1 cellular context compared by ENCODE assay signal in genomic region chr10:103668351-103669242, GRCh38.
TF ChIP-seq lines count a peak whose summit lies in the region.

No MANE protein-coding gene starts in this region.

TF ChIP-seq in K562, 482 proteins besides CTCF, POLR2A, EP300 and RAD21 (continued from another document and continues in another):
- peak; percentile 72 for TF ChIP-seq ZNF592 (IDR thresholded peaks at IDR 0.05)
- TF ChIP-seq FOSL1 (tag; conservative IDR thresholded peaks at IDR 0.05), result no peak
- TF ChIP-seq ASH1L (IDR thresholded peaks at IDR 0.05; ENCODE audit: borderline replicate concordance, low read depth, partially characterized antibody), result no peak
- no peak for TF ChIP-seq ZNF133 (CRISPR knock-in tag; IDR thresholded peaks at IDR 0.05)
- TF ChIP-seq ETS2 (tag; IDR thresholded peaks at IDR 0.05; ENCODE audit: borderline replicate concordance, poor library complexity, severe bottlenecking), result no peak
- TF ChIP-seq HDAC2 (IDR thresholded peaks at IDR 0.05), result 0 out of 2 replicates have a peak, but pooled peaks have one; percentile 46
- TF ChIP-seq JUNB (CRISPR knock-in tag; conservative IDR thresholded peaks at IDR 0.05), result no peak
- no peak for TF ChIP-seq HES1 (IDR thresholded peaks at IDR 0.05; ENCODE audit: low read depth)
- no peak for TF ChIP-seq NR1H2 (CRISPR knock-in tag; IDR thresholded peaks at IDR 0.05)
- no peak for TF ChIP-seq NELFE (IDR thresholded peaks at IDR 0.05; ENCODE audit: insufficient read depth, insufficient read length)
- TF ChIP-seq SIRT6 (IDR thresholded peaks at IDR 0.05; ENCODE audit: low read depth, low read length), result no peak
- TF ChIP-seq RAD51 (IDR thresholded peaks at IDR 0.05; ENCODE audit: borderline replicate concordance, low read depth), result no peak
- no peak for TF ChIP-seq ZSCAN32 (CRISPR knock-in tag; IDR thresholded peaks at IDR 0.05)
- no peak for TF ChIP-seq CSDE1 (IDR thresholded peaks at IDR 0.05)
- peak; percentile 49; the same call in 1 of the 2 replicates for TF ChIP-seq CREB1 (IDR thresholded peaks at IDR 0.05)
- peak; percentile 32; the same call in 1 of the 2 replicates for TF ChIP-seq CREB1 (CRISPR knock-in tag; IDR thresholded peaks at IDR 0.05)
- TF ChIP-seq HNRNPUL1 (IDR thresholded peaks at IDR 0.05; ENCODE audit: low read length), result no peak
- TF ChIP-seq, protein P1, sequence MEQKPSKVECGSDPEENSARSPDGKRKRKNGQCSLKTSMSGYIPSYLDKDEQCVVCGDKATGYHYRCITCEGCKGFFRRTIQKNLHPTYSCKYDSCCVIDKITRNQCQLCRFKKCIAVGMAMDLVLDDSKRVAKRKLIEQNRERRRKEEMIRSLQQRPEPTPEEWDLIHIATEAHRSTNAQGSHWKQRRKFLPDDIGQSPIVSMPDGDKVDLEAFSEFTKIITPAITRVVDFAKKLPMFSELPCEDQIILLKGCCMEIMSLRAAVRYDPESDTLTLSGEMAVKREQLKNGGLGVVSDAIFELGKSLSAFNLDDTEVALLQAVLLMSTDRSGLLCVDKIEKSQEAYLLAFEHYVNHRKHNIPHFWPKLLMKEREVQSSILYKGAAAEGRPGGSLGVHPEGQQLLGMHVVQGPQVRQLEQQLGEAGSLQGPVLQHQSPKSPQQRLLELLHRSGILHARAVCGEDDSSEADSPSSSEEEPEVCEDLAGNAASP (IDR thresholded peaks at IDR 0.05), result no peak
- no peak for TF ChIP-seq SOX6 (IDR thresholded peaks at IDR 0.05)
- TF ChIP-seq, protein P2, sequence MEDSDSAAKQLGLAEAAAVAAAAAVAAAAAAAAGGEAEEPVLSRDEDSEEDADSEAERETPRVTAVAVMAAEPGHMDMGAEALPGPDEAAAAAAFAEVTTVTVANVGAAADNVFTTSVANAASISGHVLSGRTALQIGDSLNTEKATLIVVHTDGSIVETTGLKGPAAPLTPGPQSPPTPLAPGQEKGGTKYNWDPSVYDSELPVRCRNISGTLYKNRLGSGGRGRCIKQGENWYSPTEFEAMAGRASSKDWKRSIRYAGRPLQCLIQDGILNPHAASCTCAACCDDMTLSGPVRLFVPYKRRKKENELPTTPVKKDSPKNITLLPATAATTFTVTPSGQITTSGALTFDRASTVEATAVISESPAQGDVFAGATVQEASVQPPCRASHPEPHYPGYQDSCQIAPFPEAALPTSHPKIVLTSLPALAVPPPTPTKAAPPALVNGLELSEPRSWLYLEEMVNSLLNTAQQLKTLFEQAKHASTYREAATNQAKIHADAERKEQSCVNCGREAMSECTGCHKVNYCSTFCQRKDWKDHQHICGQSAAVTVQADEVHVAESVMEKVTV (CRISPR knock-in tag; IDR thresholded peaks at IDR 0.05), result no peak
- TF ChIP-seq RNF219 (CRISPR knock-in tag; IDR thresholded peaks at IDR 0.05), result no peak
- TF ChIP-seq HNRNPK (IDR thresholded peaks at IDR 0.05; ENCODE audit: low read depth, low read length, poor library complexity, severe bottlenecking), result no peak
- TF ChIP-seq ZNF23 (CRISPR knock-in tag; IDR thresholded peaks at IDR 0.05), result no peak
- TF ChIP-seq, protein P3, sequence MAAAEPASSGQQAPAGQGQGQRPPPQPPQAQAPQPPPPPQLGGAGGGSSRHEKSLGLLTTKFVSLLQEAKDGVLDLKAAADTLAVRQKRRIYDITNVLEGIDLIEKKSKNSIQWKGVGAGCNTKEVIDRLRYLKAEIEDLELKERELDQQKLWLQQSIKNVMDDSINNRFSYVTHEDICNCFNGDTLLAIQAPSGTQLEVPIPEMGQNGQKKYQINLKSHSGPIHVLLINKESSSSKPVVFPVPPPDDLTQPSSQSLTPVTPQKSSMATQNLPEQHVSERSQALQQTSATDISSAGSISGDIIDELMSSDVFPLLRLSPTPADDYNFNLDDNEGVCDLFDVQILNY (CRISPR knock-in tag; IDR thresholded peaks at IDR 0.05), result no peak
- TF ChIP-seq CBFA2T2 (conservative IDR thresholded peaks at IDR 0.05), result peak; percentile 35
- no peak for TF ChIP-seq HDGF (IDR thresholded peaks at IDR 0.05)
- peak; percentile 45 for TF ChIP-seq SUPT5H (IDR thresholded peaks at IDR 0.05)
- 0 out of 2 replicates have a peak, but pooled peaks have one; percentile 47 for TF ChIP-seq FOXP1 (CRISPR knock-in tag; IDR thresholded peaks at IDR 0.05)
- TF ChIP-seq TEAD4 (IDR thresholded peaks at IDR 0.05; ENCODE audit: low read length), result 0 out of 2 replicates have a peak, but pooled peaks have one; percentile 8
- TF ChIP-seq TEAD4 (CRISPR knock-in tag; IDR thresholded peaks at IDR 0.05; ENCODE audit: borderline replicate concordance), result no peak; the same call in 1 of the 2 replicates
- no peak for TF ChIP-seq SMARCA4 (IDR thresholded peaks at IDR 0.05)
- no peak for TF ChIP-seq WHSC1 (IDR thresholded peaks at IDR 0.05; ENCODE audit: low read length)
- TF ChIP-seq, protein P4, sequence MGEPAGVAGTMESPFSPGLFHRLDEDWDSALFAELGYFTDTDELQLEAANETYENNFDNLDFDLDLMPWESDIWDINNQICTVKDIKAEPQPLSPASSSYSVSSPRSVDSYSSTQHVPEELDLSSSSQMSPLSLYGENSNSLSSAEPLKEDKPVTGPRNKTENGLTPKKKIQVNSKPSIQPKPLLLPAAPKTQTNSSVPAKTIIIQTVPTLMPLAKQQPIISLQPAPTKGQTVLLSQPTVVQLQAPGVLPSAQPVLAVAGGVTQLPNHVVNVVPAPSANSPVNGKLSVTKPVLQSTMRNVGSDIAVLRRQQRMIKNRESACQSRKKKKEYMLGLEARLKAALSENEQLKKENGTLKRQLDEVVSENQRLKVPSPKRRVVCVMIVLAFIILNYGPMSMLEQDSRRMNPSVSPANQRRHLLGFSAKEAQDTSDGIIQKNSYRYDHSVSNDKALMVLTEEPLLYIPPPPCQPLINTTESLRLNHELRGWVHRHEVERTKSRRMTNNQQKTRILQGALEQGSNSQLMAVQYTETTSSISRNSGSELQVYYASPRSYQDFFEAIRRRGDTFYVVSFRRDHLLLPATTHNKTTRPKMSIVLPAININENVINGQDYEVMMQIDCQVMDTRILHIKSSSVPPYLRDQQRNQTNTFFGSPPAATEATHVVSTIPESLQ (CRISPR knock-in tag; IDR thresholded peaks at IDR 0.05), result no peak
- no peak for TF ChIP-seq ZNF143 (CRISPR knock-in tag; IDR thresholded peaks at IDR 0.05)
- TF ChIP-seq CUX1 (CRISPR knock-in tag; IDR thresholded peaks at IDR 0.05), result no peak
- TF ChIP-seq STAT5A (IDR thresholded peaks at IDR 0.05; ENCODE audit: borderline replicate concordance, low read length), result no peak
- TF ChIP-seq PURB (CRISPR knock-in tag; IDR thresholded peaks at IDR 0.05; ENCODE audit: low read depth), result no peak
- TF ChIP-seq MXD1 (CRISPR knock-in tag; IDR thresholded peaks at IDR 0.05; ENCODE audit: borderline replicate concordance, poor library complexity, severe bottlenecking), result no peak
- no peak for TF ChIP-seq TSHZ1 (CRISPR knock-in tag; IDR thresholded peaks at IDR 0.05)
- TF ChIP-seq HMG20A (CRISPR knock-in tag; conservative IDR thresholded peaks at IDR 0.05), result no peak
